Comparison of ENCODE assay signal across 9 cellular contexts in genomic region chr16:85126731-85127662, GRCh38. TPM values are rescaled to one million over a fixed set of nuclear protein-coding genes. Genes with fewer than 3 reads are reported as not detected.
A peak's percentile ranks its signal among the peaks of the same experiment; 100 is the strongest.
DNase-seq lines count a peak whose midpoint lies in the region; ATAC-seq and TF ChIP-seq lines count a peak whose summit lies in the region.
"Had no signal": no experiment of that assay in that cellular context is flagged by ENCODE, and none has a peak within 500 bp of the region (broad histone marks: within the 10 kb centered on the region; RNA-seq: fewer than 3 reads in every experiment).

No MANE protein-coding gene starts in this region.

- H3K27me3 ChIP-seq in foreskin keratinocyte: peaks cover 11% of the 10 kb centered on the region

- no peaks in the 10 kb centered on the region for H3K4me1 ChIP-seq in foreskin keratinocyte

- TF ChIP-seq CTCF in foreskin keratinocyte (conservative IDR thresholded peaks at IDR 0.05): no peak

- no peak overlapping the region for H3K27ac ChIP-seq in foreskin keratinocyte

- peak; percentile 26 for ATAC-seq in foreskin keratinocyte

- peak; percentile 43 for DNase-seq in activated CD4-positive, alpha-beta T cell treated with anti-CD3 and anti-CD28 coated beads for 48 hours
- no peak for DNase-seq in activated CD4-positive, alpha-beta T cell treated with anti-CD3 and anti-CD28 coated beads, Interleukin-2, amount 50 U/mL, for 1 hour
- DNase-seq in T1000 (lab: John Stamatoyannopoulos, UW): peak; percentile 18
- DNase-seq in foreskin keratinocyte: peak; percentile 18 to 21
- peak in 2 of 3 donors; percentile 8 to 12 for DNase-seq in stimulated activated CD4-positive, alpha-beta T cell treated with anti-CD3 and anti-CD28 coated beads, Interleukin-12 subunit alpha, Interleukin-12 subunit beta, amount 100 ng/mL, for 48 hours (ENCODE audit: low read depth in 2 of 3, low spot score in 1 of 3)
- no peak for DNase-seq in mesenteric fat pad (ENCODE audit: low spot score)
- DNase-seq in KG1 (lab: John Stamatoyannopoulos, UW): no peak
- no peak for DNase-seq in COR-L47 (lab: John Stamatoyannopoulos, UW)
- DNase-seq: DND-41 had no signal

RNA-seq across cellular contexts. Expression of gene CIBAR2, which starts 14.7 kb away (rescaled TPM):
- not detected in 2 replicates for total RNA-seq in foreskin keratinocyte
- not detected in 2 replicates for polyA plus RNA-seq in foreskin keratinocyte
- total RNA-seq in mesenteric fat pad: not detected

Comparison
In these comparisons a context has a peak if more than half of its experiments do, and no peak if none do; other contexts are left out.
1. DNase-seq: peak in activated CD4-positive, alpha-beta T cell treated with anti-CD3 and anti-CD28 coated beads for 48 hours (single experiment), T1000 (single experiment), foreskin keratinocyte (2 of 2) and stimulated activated CD4-positive, alpha-beta T cell treated with anti-CD3 and anti-CD28 coated beads, Interleukin-12 subunit alpha, Interleukin-12 subunit beta, amount 100 ng/mL, for 48 hours (2 of 3); none in activated CD4-positive, alpha-beta T cell treated with anti-CD3 and anti-CD28 coated beads, Interleukin-2, amount 50 U/mL, for 1 hour (single experiment), mesenteric fat pad (single experiment), KG1 (single experiment) and COR-L47 (single experiment).